Comparison of ENCODE assay signal across 16 cellular contexts in the genomic region with DNA sequence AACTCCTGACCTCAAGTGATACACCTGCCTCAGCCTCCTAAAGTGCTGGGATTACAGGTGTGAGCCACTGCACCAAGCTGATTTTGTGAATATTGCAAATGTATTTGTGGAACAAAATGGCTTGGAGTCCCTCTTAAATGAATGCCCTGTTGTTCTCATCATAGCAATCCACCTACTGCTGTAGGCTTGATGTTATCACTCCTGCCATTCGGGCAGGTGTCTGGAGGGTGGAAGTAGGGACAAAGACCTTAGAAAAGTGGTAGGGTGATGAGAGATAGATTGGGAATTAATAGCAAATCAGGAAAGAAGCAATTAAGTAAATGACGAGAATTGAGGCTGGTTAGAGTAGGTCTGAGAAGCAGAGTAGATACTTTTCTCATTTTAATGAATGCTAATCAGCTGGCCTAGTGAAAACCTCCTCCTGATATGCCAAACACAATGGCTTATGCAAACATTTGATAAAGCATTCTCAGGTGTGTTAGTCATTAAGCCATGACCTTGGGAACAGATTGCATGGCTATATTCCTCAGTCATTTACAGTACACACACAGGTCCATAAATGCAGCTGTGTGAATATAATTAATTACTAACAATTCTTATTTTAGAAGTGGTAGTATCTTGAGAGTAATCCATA.
DNase-seq lines count a peak whose midpoint lies in the region; ATAC-seq, FAIRE-seq and TF ChIP-seq lines count a peak whose summit lies in the region.
"Had no signal": no experiment of that assay in that cellular context is flagged by ENCODE, and none has a peak within 500 bp of the region (broad histone marks: within the 10 kb centered on the region; RNA-seq: fewer than 3 reads in every experiment).

No MANE protein-coding gene starts in this region.

- TF ChIP-seq CTCF in body of pancreas (IDR thresholded peaks at IDR 0.05) (peak in 1 of 7 experiments; percentile 1), mucosa of descending colon (IDR thresholded peaks at IDR 0.05) (no peak), omental fat pad (IDR thresholded peaks at IDR 0.05) (no peak)

- H3K79me1 ChIP-seq in neuronal stem cell (ENCODE audit: low read depth, low read length): no peaks in the 10 kb centered on the region

- H3K18ac ChIP-seq in neuronal stem cell (ENCODE audit: low read length): no peak overlapping the region

- no peak overlapping the region for H2BK120ac ChIP-seq in neuronal stem cell (ENCODE audit: low read depth, low read length)

- ATAC-seq in body of pancreas (peak; percentile 78), mucosa of descending colon (peak; percentile 81), omental fat pad (ENCODE audit: low FRiP score) (no peak)

- TF ChIP-seq POLR2A in H54 (IDR thresholded peaks at IDR 0.05; ENCODE audit: low read depth, low read length) (no peak), body of pancreas (IDR thresholded peaks at IDR 0.05) (no peak)

- no peaks in the 10 kb centered on the region for H3K9me3 ChIP-seq in body of pancreas
- no peaks in the 10 kb centered on the region for H3K9me3 ChIP-seq in mucosa of descending colon
- no peaks in the 10 kb centered on the region for H3K9me3 ChIP-seq in neuronal stem cell (replicated peaks in 1 of 2; ENCODE audit: control insufficient read depth in 2 of 2, insufficient read depth in 1 of 2, low read depth in 1 of 2, low read length in 2 of 2)

- no peak overlapping the region for H2BK15ac ChIP-seq in neuronal stem cell (ENCODE audit: low read length)

- peak; percentile 23 for FAIRE-seq in H54 (lab: Jason Lieb, UNC)
- FAIRE-seq: endometrium had no signal

- no peak overlapping the region for H3K23ac ChIP-seq in neuronal stem cell (ENCODE audit: low read depth, low read length, poor library complexity)

- H3K27me3 ChIP-seq in body of pancreas (no peaks in the 10 kb centered on the region), neuronal stem cell (ENCODE audit: control insufficient read depth in 3 of 3, insufficient read depth in 3 of 3, low read depth in 1 of 3, low read length in 3 of 3) (peaks cover 0 to 2% (median 0%) of the 10 kb centered on the region in 3 experiments)
- H3K27me3 ChIP-seq: brain microvascular endothelial cell had no signal

- no peak overlapping the region for H4K8ac ChIP-seq in neuronal stem cell (ENCODE audit: low read depth, low read length)

- no peak overlapping the region for H3K4ac ChIP-seq in neuronal stem cell (ENCODE audit: low read length)

- H3K4me3 ChIP-seq in body of pancreas (no peak overlapping the region), mucosa of descending colon (no peak overlapping the region), neuronal stem cell (ENCODE audit: low read length in 2 of 2) (no peak overlapping the region)
- H3K4me3 ChIP-seq: smooth muscle cell had no signal

- no peak overlapping the region for H2AFZ ChIP-seq in neuronal stem cell (ENCODE audit: low read length)

- H3K4me1 ChIP-seq in body of pancreas (peaks cover 73% of the 10 kb centered on the region), mucosa of descending colon (ENCODE audit: low read depth) (no peaks in the 10 kb centered on the region), neuronal stem cell (ENCODE audit: control insufficient read depth in 2 of 2, insufficient read depth in 1 of 2, low read depth in 1 of 2, low read length in 2 of 2) (no peaks in the 10 kb centered on the region)

- H3K4me2 ChIP-seq in neuronal stem cell (ENCODE audit: insufficient read depth, low read length, poor library complexity, severe bottlenecking): no peak overlapping the region
- H3K4me2 ChIP-seq: smooth muscle cell had no signal

- 11 to 13% methylated on average over 2 of the region's 2 CpGs for WGBS in body of pancreas, 2 donors
- no CpG with 5 or more reads among the region's 2 CpGs for WGBS in neuronal stem cell (ENCODE audit: extremely low coverage in 2 of 2, insufficient read length in 2 of 2, insufficient replicate concordance in 1 of 2), 2 donors

- H3K27ac ChIP-seq in body of pancreas (peak overlapping the region; percentile 74 to 89 (median 86)), neuronal stem cell (replicated peaks; ENCODE audit: low read length) (no peak overlapping the region)
- H3K27ac ChIP-seq: brain microvascular endothelial cell, C4-2B had no signal

- H2BK5ac ChIP-seq in neuronal stem cell (ENCODE audit: low read length): no peak overlapping the region

- H3K9ac ChIP-seq in neuronal stem cell (ENCODE audit: low read depth, low read length, poor library complexity): no peak overlapping the region

- DNase-seq in H54 (ENCODE audit: insufficient read length, low spot score): no peak
- DNase-seq in NCI-H2029 treated with DMSO at 0.1 percent for 48 hours (lab: John Stamatoyannopoulos, UW): peak; percentile 80
- DNase-seq in body of pancreas: peak in 2 of 4 donors; percentile 33 to 65
- DNase-seq in mucosa of descending colon: no peak
- no peak for DNase-seq in effector CD8-positive, alpha-beta T cell (lab: John Stamatoyannopoulos, UW)
- DNase-seq in AG08395 (ENCODE audit: low spot score): no peak
- no peak for DNase-seq in omental fat pad (ENCODE audit: low spot score)
- no peak for DNase-seq in neuronal stem cell (ENCODE audit: low spot score)
- DNase-seq: activated CD4-positive, alpha-beta T cell treated with anti-CD3 and anti-CD28 coated beads, Interleukin-2, amount 50 U/mL, for 48 hours; brain microvascular endothelial cell; HFFc6; NCI-H1930; substantia nigra had no signal

- no peak overlapping the region for H2AK5ac ChIP-seq in neuronal stem cell (ENCODE audit: low read depth, low read length)

- H3K14ac ChIP-seq in neuronal stem cell (ENCODE audit: low read length): no peak overlapping the region

- H4K91ac ChIP-seq in neuronal stem cell (ENCODE audit: low read depth, low read length, poor library complexity): no peak overlapping the region

- H3K36me3 ChIP-seq in body of pancreas (replicated peaks in 1 of 2; ENCODE audit: insufficient read depth in 1 of 2, low read depth in 2 of 2): no peaks in the 10 kb centered on the region
- H3K36me3 ChIP-seq in mucosa of descending colon (ENCODE audit: low read depth): no peaks in the 10 kb centered on the region
- no peaks in the 10 kb centered on the region for H3K36me3 ChIP-seq in neuronal stem cell (replicated peaks in 1 of 2; ENCODE audit: control insufficient read depth in 2 of 2, insufficient read depth in 2 of 2, low read length in 2 of 2)
- H3K36me3 ChIP-seq: brain microvascular endothelial cell had no signal

- H2BK12ac ChIP-seq in neuronal stem cell (ENCODE audit: low read length): no peak overlapping the region

- intact Hi-C loops in body of pancreas (cut with DNase I): no loop called here
- intact Hi-C loops in mucosa of descending colon (cut with DNase I, micrococcal nuclease): no loop called here
